Comparison of ENCODE assay signal across 10 cellular contexts in genomic region chr17:65531508-65532431, GRCh38. TPM values are rescaled to one million over a fixed set of nuclear protein-coding genes. Genes with fewer than 3 reads are reported as not detected.
DNase-seq lines count a peak whose midpoint lies in the region; ATAC-seq and TF ChIP-seq lines count a peak whose summit lies in the region.
"Had no signal": no experiment of that assay in that cellular context is flagged by ENCODE, and none has a peak within 500 bp of the region (broad histone marks: within the 10 kb centered on the region; RNA-seq: fewer than 3 reads in every experiment).

No MANE protein-coding gene starts in this region.

- TF ChIP-seq CTCF in GM12865 (IDR thresholded peaks at IDR 0.05; ENCODE audit: insufficient read depth, low read depth, low read length, missing control alignments) = peak; percentile 6

- no peaks in the 10 kb centered on the region for H3K27me3 Mint-ChIP-seq in T-cell

- peaks cover 49% of the 10 kb centered on the region for H3K36me3 Mint-ChIP-seq in T-cell

- H3K4me3 Mint-ChIP-seq in T-cell = no peak overlapping the region

- H3K27ac Mint-ChIP-seq in T-cell = peak overlapping the region; percentile 42 to 72

- CTCF ChIA-PET in T-cell (lab: Charles Lee) = no interaction called here

- intact Hi-C loops in left ventricle myocardium superior (cut with micrococcal nuclease) (no loop called here), sciatic nerve (cut with DNase I) (no loop called here)

- no peaks in the 10 kb centered on the region for H3K9me3 Mint-ChIP-seq in T-cell

- peak in 1 of 4 experiments; percentile 60 for ATAC-seq in T-cell (replicated peaks in 1 of 4)
- peak; percentile 77 for ATAC-seq in left ventricle myocardium superior
- ATAC-seq in sciatic nerve = peak; percentile 84
- ATAC-seq in HG03139 (IDR thresholded peaks at IDR 0.05; ENCODE audit: unreplicated experiment) = no peak
- ATAC-seq in HG02759 (IDR thresholded peaks at IDR 0.05; ENCODE audit: unreplicated experiment) = no peak

- POLR2A ChIA-PET in T-cell (lab: Charles Lee) = interaction anchor here in 1 of 2 donors (0.6 kb wide), 1 partner anchor 8 kb away, joined by 3 read pairs; no protein-coding TSS in a partner anchor

- peaks cover 3 to 15% (median 10%) of the 10 kb centered on the region in 3 donors for H3K4me1 Mint-ChIP-seq in T-cell

- DNase-seq in GM12865 (ENCODE audit: low read depth) (no peak), T-cell (no peak), left ventricle myocardium superior (peak; percentile 68), sciatic nerve (ENCODE audit: low spot score) (no peak), occipital lobe (lab: John Stamatoyannopoulos, UW) (no peak), GF-D8 (lab: John Stamatoyannopoulos, UW) (no peak)
- DNase-seq: NCI-H446 treated with DMSO at 0.1 percent for 48 hours had no signal

- no peak overlapping the region for H3K4me3 ChIP-seq in GM12865 (ENCODE audit: low read depth, low read length)
- H3K4me3 ChIP-seq: skin epidermis had no signal

RNA-seq across cellular contexts. Expression of gene AXIN2, which starts 29.7 kb away (rescaled TPM):
- total RNA-seq in T-cell (10 to 100 TPM; 35.8 to 44.9 (median 40.2) TPM), left ventricle myocardium superior (17.2 TPM), sciatic nerve (18.0 TPM), occipital lobe (33.1 TPM)

Comparison
In these comparisons a context has a peak if more than half of its experiments do, and no peak if none do; other contexts are left out.
1. ATAC-seq: peak in left ventricle myocardium superior (single experiment) and sciatic nerve (single experiment); none in HG03139 (single experiment) and HG02759 (single experiment).